In genomic region chr6:166737231-166737630, GRCh38 we compare ENCODE assay signal across 23 cellular contexts.
DNase-seq lines count a peak whose midpoint lies in the region; ATAC-seq and TF ChIP-seq lines count a peak whose summit lies in the region.
"Had no signal": no experiment of that assay in that cellular context is flagged by ENCODE, and none has a peak within 500 bp of the region (broad histone marks: within the 10 kb centered on the region; RNA-seq: fewer than 3 reads in every experiment).

No MANE protein-coding gene starts in this region.

- dilution Hi-C loops in mammary epithelial cell (cut with HindIII; ENCODE audit: low sequenced_read_pairs): no loop called here

- in situ Hi-C loops in mammary epithelial cell (cut with MboI; ENCODE audit: low sequenced_read_pairs in 2 of 2): no loop called here

- H3K4me1 Mint-ChIP-seq in MCF 10A (ENCODE audit: insufficient read depth, unreplicated experiment): no peaks in the 10 kb centered on the region
- H3K4me1 Mint-ChIP-seq in GM23338: peaks cover 21% of the 10 kb centered on the region

- no peaks in the 10 kb centered on the region for H3K36me3 ChIP-seq in mammary epithelial cell (ENCODE audit: insufficient read depth, low read length)
- H3K36me3 ChIP-seq in PC-3 (ENCODE audit: low read depth, low read length): no peaks in the 10 kb centered on the region
- H3K36me3 ChIP-seq in GM23338 (ENCODE audit: insufficient read depth): no peaks in the 10 kb centered on the region

- no peaks in the 10 kb centered on the region for H3K9me3 Mint-ChIP-seq in MCF 10A (ENCODE audit: unreplicated experiment)
- peaks cover 3% of the 10 kb centered on the region; the same call in 1 of the 3 replicates for H3K9me3 Mint-ChIP-seq in GM23338
- H3K9me3 Mint-ChIP-seq: activated CD4-positive, alpha-beta memory T cell treated with anti-CD3 and anti-CD28 coated beads for 36 hours; HFFc6; naive thymus-derived CD8-positive, alpha-beta T cell had no signal

- intact Hi-C loops in mammary epithelial cell (cut with micrococcal nuclease) (no loop called here), MCF 10A (cut with micrococcal nuclease) (no loop called here), PC-3 (cut with micrococcal nuclease) (no loop called here)

- H3K27me3 Mint-ChIP-seq in MCF 10A (ENCODE audit: insufficient read depth, unreplicated experiment) (peaks cover 9% of the 10 kb centered on the region), GM23338 (ENCODE audit: insufficient read depth, low read depth, poor library complexity) (no peaks in the 10 kb centered on the region)
- H3K27me3 Mint-ChIP-seq: activated CD4-positive, alpha-beta memory T cell treated with anti-CD3 and anti-CD28 coated beads for 36 hours; naive thymus-derived CD8-positive, alpha-beta T cell had no signal

- H3K79me2 ChIP-seq in mammary epithelial cell (ENCODE audit: insufficient read depth, low read length) (no peaks in the 10 kb centered on the region), PC-3 (ENCODE audit: low read length) (no peaks in the 10 kb centered on the region), GM23338 (replicated peaks; ENCODE audit: insufficient read depth) (no peaks in the 10 kb centered on the region)

- H4K20me1 ChIP-seq in mammary epithelial cell (ENCODE audit: insufficient read depth, low read length): no peaks in the 10 kb centered on the region
- H4K20me1 ChIP-seq in PC-3 (ENCODE audit: low read length): no peaks in the 10 kb centered on the region
- 0 out of 2 replicates have a peak, but pooled peaks cover 4% of the 10 kb centered on the region for H4K20me1 ChIP-seq in GM23338 (replicated peaks; ENCODE audit: insufficient read depth)

- DNase-seq in mammary epithelial cell: peak; percentile 30
- no peak for DNase-seq in MCF 10A (ENCODE audit: unreplicated experiment)
- no peak for DNase-seq in PC-3
- DNase-seq in epithelial cell of prostate (ENCODE audit: low read depth, low spot score): no peak
- no peak for DNase-seq in COLO829 (ENCODE audit: low spot score)
- DNase-seq in DMS79 treated with DMSO at 0.1 percent for 48 hours (lab: John Stamatoyannopoulos, UW): no peak
- no peak for DNase-seq in GM23338 (ENCODE audit: low spot score)
- DNase-seq: activated CD4-positive, alpha-beta memory T cell treated with anti-CD3 and anti-CD28 coated beads for 36 hours; activated CD4-positive, CD25-positive, alpha-beta regulatory T cell; activated effector memory CD4-positive, alpha-beta T cell treated with anti-CD3 and anti-CD28 coated beads, Interleukin-2, amount 50 U/mL, for 16 hours; COR-L47; hypothalamus; left ventricle myocardium superior; midbrain; MM.1S; naive thymus-derived CD8-positive, alpha-beta T cell; NCI-H1694 treated with DMSO at 0.1 percent for 48 hours; NCI-H2171 treated with DMSO at 0.1 percent for 48 hours; NCI-H526 treated with DMSO at 0.1 percent for 48 hours; SHP77; small intestine had no signal

- no peaks in the 10 kb centered on the region for H3K36me3 Mint-ChIP-seq in MCF 10A (ENCODE audit: insufficient read depth, unreplicated experiment)
- peaks cover 6% of the 10 kb centered on the region; the same call in 2 of the 3 replicates for H3K36me3 Mint-ChIP-seq in GM23338 (ENCODE audit: low read depth)
- H3K36me3 Mint-ChIP-seq: activated CD4-positive, alpha-beta memory T cell treated with anti-CD3 and anti-CD28 coated beads for 36 hours; naive thymus-derived CD8-positive, alpha-beta T cell had no signal

- H3K9ac ChIP-seq in mammary epithelial cell (ENCODE audit: insufficient read depth, low read length): no peak overlapping the region
- H3K9ac ChIP-seq in PC-3 (ENCODE audit: low read length): peak overlapping the region; percentile 36; the same call in 1 of the 2 replicates

- H3K9me2 ChIP-seq in PC-3 (replicated peaks; ENCODE audit: low read length) (no peaks in the 10 kb centered on the region), GM23338 (ENCODE audit: insufficient read depth) (0 out of 2 replicates have a peak, but pooled peaks cover 2% of the 10 kb centered on the region)

- H3K4me2 ChIP-seq in mammary epithelial cell (ENCODE audit: insufficient read depth, low read depth, low read length) (no peak overlapping the region), PC-3 (ENCODE audit: low read length) (peak overlapping the region; percentile 37; the same call in 1 of the 2 replicates), GM23338 (no peak overlapping the region)

- H3K27me3 ChIP-seq in mammary epithelial cell (ENCODE audit: insufficient read depth, low read length) (no peaks in the 10 kb centered on the region), PC-3 (ENCODE audit: low read length) (no peaks in the 10 kb centered on the region), GM23338 (ENCODE audit: insufficient read depth) (no peaks in the 10 kb centered on the region)

- H3K4me3 ChIP-seq in mammary epithelial cell (replicated peaks in 1 of 3; ENCODE audit: insufficient read depth in 1 of 3, low read depth in 2 of 3, low read length in 3 of 3) (no peak overlapping the region), PC-3 (ENCODE audit: low read length) (no peak overlapping the region), GM23338 (no peak overlapping the region)

- H3K4me1 ChIP-seq in mammary epithelial cell (ENCODE audit: insufficient read depth, low read length): peaks cover 6% of the 10 kb centered on the region
- H3K4me1 ChIP-seq in PC-3 (ENCODE audit: insufficient read depth, low read length): peaks cover 27% of the 10 kb centered on the region
- H3K4me1 ChIP-seq in GM23338 (ENCODE audit: insufficient read depth): peaks cover 22% of the 10 kb centered on the region

- H3F3A ChIP-seq in PC-3 (ENCODE audit: low read length, unreplicated experiment): no peaks in the 10 kb centered on the region
- no peaks in the 10 kb centered on the region for H3F3A ChIP-seq in GM23338 (replicated peaks; ENCODE audit: low read depth)

- H2AFZ ChIP-seq in mammary epithelial cell (ENCODE audit: low read depth, low read length) (no peak overlapping the region), PC-3 (ENCODE audit: low read length) (peak overlapping the region; percentile 21; the same call in 1 of the 2 replicates), GM23338 (no peak overlapping the region)

- CTCF ChIA-PET in mammary epithelial cell (lab: Charles Lee; ENCODE audit: low non-redundant PET) (no interaction called here), MCF 10A (lab: Yijun Ruan, JAX) (no interaction called here), PC-3 (lab: Charles Lee) (no interaction called here)

- BruUV-seq in mammary epithelial cell (replicated peaks; lab: Mats Ljungman, UMichigan): no TSS peak
- BruUV-seq in MCF 10A (replicated peaks; lab: Mats Ljungman, UMichigan): no TSS peak
- BruUV-seq in PC-3 (replicated peaks; lab: Mats Ljungman, UMichigan): no TSS peak

- POLR2A ChIA-PET in MCF 10A (lab: Yijun Ruan, JAX) (interaction anchor here (0.9 kb wide), 1 partner anchor 20 kb away, joined by 3 read pairs; no protein-coding TSS in a partner anchor), PC-3 (lab: Charles Lee; ENCODE audit: unreplicated experiment) (interaction anchor here (0.5 kb wide), 1 partner anchor 220 kb away, joined by 4 read pairs; no protein-coding TSS in a partner anchor)

- no peak overlapping the region for H3K4me3 Mint-ChIP-seq in MCF 10A (ENCODE audit: unreplicated experiment)
- H3K4me3 Mint-ChIP-seq in GM23338: no peak overlapping the region
- H3K4me3 Mint-ChIP-seq: activated CD4-positive, alpha-beta memory T cell treated with anti-CD3 and anti-CD28 coated beads for 36 hours; HFFc6; naive thymus-derived CD8-positive, alpha-beta T cell had no signal

- no peak overlapping the region for H3K27ac ChIP-seq in mammary epithelial cell (ENCODE audit: insufficient read depth, low read depth, low read length)
- H3K27ac ChIP-seq in PC-3 (ENCODE audit: low read length): peak overlapping the region; percentile 82
- H3K27ac ChIP-seq in epithelial cell of prostate: peak overlapping the region; percentile 51
- H3K27ac ChIP-seq in GM23338 (ENCODE audit: low read depth): no peak overlapping the region

- TF ChIP-seq CTCF in mammary epithelial cell (conservative IDR thresholded peaks at IDR 0.05 in 1 of 2, IDR thresholded peaks at IDR 0.05 in 1 of 2; ENCODE audit: extremely low read depth in 1 of 2, insufficient read depth in 1 of 2, low read depth in 1 of 2, low read length in 2 of 2) (no peak), MCF 10A (IDR thresholded peaks at IDR 0.05; ENCODE audit: unreplicated experiment) (no peak), PC-3 (conservative IDR thresholded peaks at IDR 0.05; ENCODE audit: low read depth, low read length) (no peak), GM23338 (conservative IDR thresholded peaks at IDR 0.05; ENCODE audit: low read depth in 2 of 2) (no peak)

- WGBS in mammary epithelial cell (ENCODE audit: low coverage, missing lambda C conversion rate): 85% methylated on average over 7 of the region's 7 CpGs

- ATAC-seq in PC-3: no peak
- no peak for ATAC-seq in GM19328 (IDR thresholded peaks at IDR 0.05; ENCODE audit: unreplicated experiment)
- no peak for ATAC-seq in GM23338
- ATAC-seq: left ventricle myocardium superior; naive thymus-derived CD8-positive, alpha-beta T cell had no signal

- H3K27ac Mint-ChIP-seq in MCF 10A (ENCODE audit: low read depth, unreplicated experiment) (no peak overlapping the region), GM23338 (no peak overlapping the region)
- H3K27ac Mint-ChIP-seq: activated CD4-positive, alpha-beta memory T cell treated with anti-CD3 and anti-CD28 coated beads for 36 hours; HFFc6; naive thymus-derived CD8-positive, alpha-beta T cell had no signal

- no peaks in the 10 kb centered on the region for H3K9me3 ChIP-seq in mammary epithelial cell (replicated peaks; ENCODE audit: insufficient read depth, low read length)
- H3K9me3 ChIP-seq in PC-3 (ENCODE audit: low read length): no peaks in the 10 kb centered on the region

TF ChIP-seq in GM23338, 12 proteins besides CTCF, POLR2A, EP300 and RAD21 (continues in another document):
- TF ChIP-seq ZNF114 (CRISPR knock-in tag; IDR thresholded peaks at IDR 0.05) (no peak), EZH2 (IDR thresholded peaks at IDR 0.05; ENCODE audit: low read depth, unreplicated experiment) (no peak), ZNF331 (CRISPR knock-in tag; IDR thresholded peaks at IDR 0.05; ENCODE audit: low read depth) (no peak), STAT1 (IDR thresholded peaks at IDR 0.05; ENCODE audit: unreplicated experiment) (no peak), JUNB (IDR thresholded peaks at IDR 0.05; ENCODE audit: unreplicated experiment) (no peak), CREB1 (CRISPR knock-in tag; IDR thresholded peaks at IDR 0.05; ENCODE audit: low read depth) (no peak), POLR2AphosphoS5 (IDR thresholded peaks at IDR 0.05; ENCODE audit: low read depth) (no peak), EZH2phosphoT487 (IDR thresholded peaks at IDR 0.05; ENCODE audit: unreplicated experiment) (no peak), NANOG (IDR thresholded peaks at IDR 0.05; ENCODE audit: borderline replicate concordance) (no peak)

Comparison
In these comparisons a context has a peak if more than half of its experiments do, and no peak if none do; other contexts are left out.
1. H3K27ac ChIP-seq: peak in PC-3 (single experiment) and epithelial cell of prostate (single experiment); none in mammary epithelial cell (single experiment) and GM23338 (single experiment).